Comparison of ENCODE assay signal across 8 cellular contexts in the genomic region with DNA sequence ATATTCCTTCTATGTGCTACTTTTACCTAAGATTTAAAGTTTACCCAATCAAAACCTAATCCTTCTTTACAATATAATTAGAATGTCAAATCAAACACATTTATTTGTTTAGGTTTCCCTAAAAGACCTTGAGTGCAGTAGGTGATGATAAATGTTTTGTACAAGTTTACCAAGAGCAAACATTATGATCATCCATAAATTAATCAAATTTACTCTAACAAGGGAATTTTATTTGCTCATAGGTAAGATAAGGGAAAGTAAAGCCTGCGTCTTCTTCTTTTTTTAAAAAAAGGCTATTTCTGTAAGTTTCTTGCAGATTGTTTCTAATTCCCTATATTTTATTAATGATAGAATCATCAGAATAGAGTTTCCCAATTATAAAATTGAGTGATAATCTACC.
"Had no signal": no experiment of that assay in that cellular context is flagged by ENCODE, and none has a peak within 500 bp of the region (broad histone marks: within the 10 kb centered on the region; RNA-seq: fewer than 3 reads in every experiment).

No MANE protein-coding gene starts in this region.

- H3K4me1 ChIP-seq: HAP-1 had no signal

- DNase-seq: GM23248, GOT3, H7, HFFc6, KBM-7 had no signal

- ATAC-seq: HCT116, HepG2 had no signal

- H3K9ac ChIP-seq: GM23248 had no signal

- H3K36me3 ChIP-seq: HAP-1 had no signal

- H3K4me3 ChIP-seq: GM23248, HAP-1 had no signal

- H3K9me3 ChIP-seq: HAP-1 had no signal
